Comparison of ENCODE assay signal across 15 cellular contexts in the genomic region with DNA sequence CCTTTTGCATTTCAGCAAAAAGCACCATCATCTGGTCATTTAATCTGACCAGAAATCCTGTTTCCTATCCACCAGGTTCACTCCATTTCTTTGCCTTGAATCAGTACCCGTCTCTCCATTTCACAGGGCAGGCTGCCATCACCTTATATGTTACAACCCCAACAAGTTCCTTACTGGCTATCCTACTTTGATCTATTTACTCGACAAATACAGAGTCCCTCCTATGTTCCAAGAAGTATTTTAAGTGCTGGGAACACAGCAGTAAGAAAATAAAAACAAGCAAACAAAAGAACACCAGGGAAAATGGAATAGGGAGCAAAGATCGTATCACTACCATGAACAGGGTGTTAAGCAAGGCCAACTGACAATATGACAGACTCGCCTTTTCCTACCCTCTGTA.
A peak's percentile ranks its signal among the peaks of the same experiment; 100 is the strongest.
DNase-seq lines count a peak whose midpoint lies in the region; ATAC-seq and TF ChIP-seq lines count a peak whose summit lies in the region.
"Had no signal": no experiment of that assay in that cellular context is flagged by ENCODE, and none has a peak within 500 bp of the region (broad histone marks: within the 10 kb centered on the region; RNA-seq: fewer than 3 reads in every experiment).

No MANE protein-coding gene starts in this region.

- peaks cover 11% of the 10 kb centered on the region for H3K4me1 ChIP-seq in BLaER1
- H3K4me1 ChIP-seq in colonic mucosa, result no peaks in the 10 kb centered on the region
- H3K4me1 ChIP-seq in prostate gland (replicated peaks), result no peaks in the 10 kb centered on the region
- no peaks in the 10 kb centered on the region for H3K4me1 ChIP-seq in effector memory CD4-positive, alpha-beta T cell (ENCODE audit: control insufficient read depth, insufficient read depth, low read length, poor library complexity, severe bottlenecking)
- no peaks in the 10 kb centered on the region for H3K4me1 ChIP-seq in thyroid gland
- H3K4me1 ChIP-seq: HAP-1 had no signal

- H3K9me3 Mint-ChIP-seq in stimulated activated naive CD8-positive, alpha-beta T cell treated with anti-CD3 and anti-CD28 coated beads, Interleukin-15, amount 100 ng/mL, for 72 hours, result peaks cover 0 to 7% of the 10 kb centered on the region in 2 donors
- H3K9me3 Mint-ChIP-seq: CD8-positive, alpha-beta T cell had no signal

- no peak for TF ChIP-seq POLR2A in prostate gland (IDR thresholded peaks at IDR 0.05)
- no peak for TF ChIP-seq POLR2A in thyroid gland (IDR thresholded peaks at IDR 0.05)

- intact Hi-C loops in colonic mucosa (cut with DNase I), result no loop called here
- intact Hi-C loops in prostate gland (cut with DNase I), result no loop called here
- intact Hi-C loops in thyroid gland (cut with DNase I), result no loop called here

- no peaks in the 10 kb centered on the region for H3K9me3 ChIP-seq in BLaER1
- no peaks in the 10 kb centered on the region for H3K9me3 ChIP-seq in colonic mucosa
- H3K9me3 ChIP-seq in prostate gland, result no peaks in the 10 kb centered on the region
- H3K9me3 ChIP-seq in effector memory CD4-positive, alpha-beta T cell (ENCODE audit: control insufficient read depth, low read length), result no peaks in the 10 kb centered on the region
- no peaks in the 10 kb centered on the region for H3K9me3 ChIP-seq in thyroid gland
- H3K9me3 ChIP-seq: HAP-1 had no signal

- peak overlapping the region; percentile 15 for H3K4me2 ChIP-seq in BLaER1

- H3K27me3 Mint-ChIP-seq in stimulated activated naive CD8-positive, alpha-beta T cell treated with anti-CD3 and anti-CD28 coated beads, Interleukin-15, amount 100 ng/mL, for 72 hours, result no peaks in the 10 kb centered on the region

- H3K9ac ChIP-seq in BLaER1 (no peak overlapping the region), colonic mucosa (ENCODE audit: low read depth in 2 of 2, low read length in 2 of 2) (no peak overlapping the region)
- H3K9ac ChIP-seq: GM23248 had no signal

- TF ChIP-seq CTCF in LNCaP clone FGC (IDR thresholded peaks at IDR 0.05; ENCODE audit: control insufficient read depth, extremely low read depth, insufficient read depth) (no peak), colonic mucosa (IDR thresholded peaks at IDR 0.05) (no peak), prostate gland (IDR thresholded peaks at IDR 0.05) (no peak), thyroid gland (IDR thresholded peaks at IDR 0.05) (no peak)

- no peak for ATAC-seq in stimulated activated naive CD8-positive, alpha-beta T cell treated with anti-CD3 and anti-CD28 coated beads, Interleukin-15, amount 100 ng/mL, for 72 hours
- ATAC-seq: CD8-positive, alpha-beta T cell had no signal

- H3K27ac Mint-ChIP-seq in stimulated activated naive CD8-positive, alpha-beta T cell treated with anti-CD3 and anti-CD28 coated beads, Interleukin-15, amount 100 ng/mL, for 72 hours, result no peak overlapping the region
- H3K27ac Mint-ChIP-seq: CD8-positive, alpha-beta T cell had no signal

- no peaks in the 10 kb centered on the region for H3K27me3 ChIP-seq in BLaER1
- no peaks in the 10 kb centered on the region for H3K27me3 ChIP-seq in colonic mucosa
- H3K27me3 ChIP-seq in prostate gland (replicated peaks; ENCODE audit: insufficient read depth), result no peaks in the 10 kb centered on the region
- H3K27me3 ChIP-seq in effector memory CD4-positive, alpha-beta T cell (replicated peaks; ENCODE audit: control insufficient read depth, insufficient read depth, low read length, poor library complexity, severe bottlenecking), result no peaks in the 10 kb centered on the region
- H3K27me3 ChIP-seq in thyroid gland, result no peaks in the 10 kb centered on the region

- WGBS in prostate gland, result 17% methylated on average over 4 of the region's 4 CpGs
- WGBS in thyroid gland, 2 donors, result 72 to 75% methylated on average over 4 of the region's 4 CpGs

- H4K20me1 ChIP-seq in BLaER1, result no peaks in the 10 kb centered on the region

- H3K36me3 ChIP-seq in BLaER1, result no peaks in the 10 kb centered on the region
- H3K36me3 ChIP-seq in colonic mucosa, result no peaks in the 10 kb centered on the region
- no peaks in the 10 kb centered on the region for H3K36me3 ChIP-seq in prostate gland
- no peaks in the 10 kb centered on the region for H3K36me3 ChIP-seq in effector memory CD4-positive, alpha-beta T cell (ENCODE audit: control insufficient read depth, insufficient read depth, low read length)
- H3K36me3 ChIP-seq in thyroid gland, result no peaks in the 10 kb centered on the region
- H3K36me3 ChIP-seq: HAP-1 had no signal

- H3K27ac ChIP-seq in BLaER1, result no peak overlapping the region
- H3K27ac ChIP-seq in colonic mucosa, result no peak overlapping the region
- H3K27ac ChIP-seq in prostate gland, result no peak overlapping the region
- H3K27ac ChIP-seq in effector memory CD4-positive, alpha-beta T cell (ENCODE audit: insufficient read depth, low read length, poor library complexity, severe bottlenecking), result no peak overlapping the region
- no peak overlapping the region for H3K27ac ChIP-seq in thyroid gland
- H3K27ac ChIP-seq: GM23248 had no signal

- H3K4me3 ChIP-seq in BLaER1 (no peak overlapping the region), LNCaP clone FGC (ENCODE audit: low read depth, low read length) (no peak overlapping the region), colonic mucosa (no peak overlapping the region), prostate gland (no peak overlapping the region), thyroid gland (replicated peaks in 1 of 3) (no peak overlapping the region)
- H3K4me3 ChIP-seq in effector memory CD4-positive, alpha-beta T cell (ENCODE audit: insufficient read depth, low read depth, low read length, poor library complexity, severe bottlenecking), result no peak overlapping the region
- H3K4me3 ChIP-seq: GM23248, HAP-1 had no signal

- H3K4me1 Mint-ChIP-seq in stimulated activated naive CD8-positive, alpha-beta T cell treated with anti-CD3 and anti-CD28 coated beads, Interleukin-15, amount 100 ng/mL, for 72 hours, result no peaks in the 10 kb centered on the region

- DNase-seq in LNCaP clone FGC (ENCODE audit: low read depth), result peak; percentile 98
- peak; percentile 25 for DNase-seq in colonic mucosa
- DNase-seq in prostate gland (ENCODE audit: low spot score), result peak; percentile 73
- DNase-seq in stimulated activated naive CD8-positive, alpha-beta T cell treated with anti-CD3 and anti-CD28 coated beads, Interleukin-15, amount 100 ng/mL, for 72 hours, result no peak
- no peak for DNase-seq in effector memory CD4-positive, alpha-beta T cell
- no peak for DNase-seq in Ammon's horn (ENCODE audit: low spot score)
- DNase-seq in thyroid gland, result no peak
- DNase-seq: ACHN; CD8-positive, alpha-beta T cell; DMS 273 treated with DMSO at 0.1 percent for 48 hours; DMS53; EL; GM23248 had no signal

- no peak overlapping the region for H3K4me3 Mint-ChIP-seq in stimulated activated naive CD8-positive, alpha-beta T cell treated with anti-CD3 and anti-CD28 coated beads, Interleukin-15, amount 100 ng/mL, for 72 hours
- H3K4me3 Mint-ChIP-seq: CD8-positive, alpha-beta T cell had no signal

Comparison
In these comparisons a context has a peak if more than half of its experiments do, and no peak if none do; other contexts are left out.
1. DNase-seq: peak in LNCaP clone FGC (single experiment), colonic mucosa (single experiment) and prostate gland (single experiment); none in stimulated activated naive CD8-positive, alpha-beta T cell treated with anti-CD3 and anti-CD28 coated beads, Interleukin-15, amount 100 ng/mL, for 72 hours (0 of 2), effector memory CD4-positive, alpha-beta T cell (0 of 3), Ammon's horn (single experiment) and thyroid gland (0 of 2).